In genomic region chr17:855594-855993, GRCh38 we compare ENCODE assay signal across 15 cellular contexts.
"Had no signal": no experiment of that assay in that cellular context is flagged by ENCODE, and none has a peak within 500 bp of the region (broad histone marks: within the 10 kb centered on the region; RNA-seq: fewer than 3 reads in every experiment).

No MANE protein-coding gene starts in this region.

- H3K9me3 Mint-ChIP-seq: activated CD4-positive, alpha-beta memory T cell treated with anti-CD3 and anti-CD28 coated beads, Interleukin-2, amount 10 ng/mL, durations not matched to agents 7 days and 5 days; dendritic cell treated with granulocyte-macrophage colony-stimulating factor and Interleukin-4, amounts not matched to agents 40 ng/mL and 50 ng/mL, for 4 days; immature natural killer cell; nephron progenitor cell had no signal

- H3K9me3 ChIP-seq: SJSA1, upper lobe of left lung had no signal

- H3K36me3 Mint-ChIP-seq: immature natural killer cell had no signal

- H3K27me3 ChIP-seq: SJSA1, upper lobe of left lung had no signal

- H3K4me3 Mint-ChIP-seq: activated CD4-positive, alpha-beta memory T cell treated with anti-CD3 and anti-CD28 coated beads, Interleukin-2, amount 10 ng/mL, durations not matched to agents 7 days and 5 days; dendritic cell treated with granulocyte-macrophage colony-stimulating factor and Interleukin-4, amounts not matched to agents 40 ng/mL and 50 ng/mL, for 4 days; immature natural killer cell; nephron progenitor cell had no signal

- DNase-seq: activated CD4-positive, alpha-beta memory T cell treated with anti-CD3 and anti-CD28 coated beads, Interleukin-2, amount 10 ng/mL, durations not matched to agents 7 days and 5 days; activated CD4-positive, alpha-beta T cell treated with anti-CD3 and anti-CD28 coated beads for 1 hour; activated CD8-positive, alpha-beta memory T cell treated with anti-CD3 and anti-CD28 coated beads, Interleukin-2, amount 50 U/mL, for 4 hours; central memory CD4-positive, alpha-beta T cell; erythroblast; glutamatergic neuron; immature natural killer cell; left cardiac atrium; mammary epithelial cell; nephron progenitor cell; retina; small intestine; upper lobe of left lung had no signal

- H3K36me3 ChIP-seq: SJSA1, upper lobe of left lung had no signal

- H3K27ac Mint-ChIP-seq: activated CD4-positive, alpha-beta memory T cell treated with anti-CD3 and anti-CD28 coated beads, Interleukin-2, amount 10 ng/mL, durations not matched to agents 7 days and 5 days; dendritic cell treated with granulocyte-macrophage colony-stimulating factor and Interleukin-4, amounts not matched to agents 40 ng/mL and 50 ng/mL, for 4 days; immature natural killer cell; nephron progenitor cell had no signal

- H3K4me3 ChIP-seq: SJSA1, upper lobe of left lung had no signal

- H3K27ac ChIP-seq: SJSA1, upper lobe of left lung had no signal

- H3K4me1 Mint-ChIP-seq: activated CD4-positive, alpha-beta memory T cell treated with anti-CD3 and anti-CD28 coated beads, Interleukin-2, amount 10 ng/mL, durations not matched to agents 7 days and 5 days; immature natural killer cell had no signal
